ENCODE assay signal across 1 cellular context in the genomic region with DNA sequence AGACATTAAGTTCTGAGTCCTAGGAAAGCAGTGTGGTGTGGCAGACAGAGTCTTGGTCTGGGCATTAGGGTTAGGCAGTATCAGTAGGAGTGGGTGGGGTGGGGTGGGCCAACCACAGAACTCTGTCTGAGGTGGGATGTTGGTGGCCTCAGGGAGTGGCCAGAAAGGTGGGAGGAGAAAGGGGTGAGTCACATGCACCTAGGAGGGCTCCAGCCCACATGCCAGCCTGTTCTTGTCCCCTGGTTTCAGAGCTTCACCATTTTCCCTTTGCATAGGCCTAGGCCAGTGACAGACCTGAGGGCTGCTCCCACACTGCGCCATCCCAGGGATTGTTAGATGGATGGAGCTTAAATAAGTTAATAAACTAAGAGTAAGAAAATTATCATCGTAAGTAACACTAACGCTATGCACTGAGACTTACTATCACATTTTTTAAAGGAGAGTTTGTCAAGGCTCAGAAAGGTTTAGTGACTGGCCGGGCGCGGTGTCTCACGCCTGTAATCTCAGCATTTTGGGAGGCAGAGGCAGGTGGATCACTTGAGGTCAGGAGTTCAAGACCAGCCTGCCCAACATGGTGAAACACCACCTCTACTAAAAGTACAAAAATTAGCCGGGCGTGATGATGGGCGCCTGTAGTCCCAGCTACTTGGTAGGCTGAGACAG.
TF ChIP-seq lines count a peak whose summit lies in the region.

No MANE protein-coding gene starts in this region.

TF ChIP-seq in IMR-90, 13 proteins besides CTCF, POLR2A, EP300 and RAD21:
- TF ChIP-seq MXI1 (IDR thresholded peaks at IDR 0.05; ENCODE audit: borderline replicate concordance, low read depth, low read length) = no peak
- no peak for TF ChIP-seq CHD1 (IDR thresholded peaks at IDR 0.05; ENCODE audit: low read depth, low read length)
- no peak for TF ChIP-seq SMC3 (IDR thresholded peaks at IDR 0.05; ENCODE audit: low read depth, low read length)
- TF ChIP-seq, protein P1, sequence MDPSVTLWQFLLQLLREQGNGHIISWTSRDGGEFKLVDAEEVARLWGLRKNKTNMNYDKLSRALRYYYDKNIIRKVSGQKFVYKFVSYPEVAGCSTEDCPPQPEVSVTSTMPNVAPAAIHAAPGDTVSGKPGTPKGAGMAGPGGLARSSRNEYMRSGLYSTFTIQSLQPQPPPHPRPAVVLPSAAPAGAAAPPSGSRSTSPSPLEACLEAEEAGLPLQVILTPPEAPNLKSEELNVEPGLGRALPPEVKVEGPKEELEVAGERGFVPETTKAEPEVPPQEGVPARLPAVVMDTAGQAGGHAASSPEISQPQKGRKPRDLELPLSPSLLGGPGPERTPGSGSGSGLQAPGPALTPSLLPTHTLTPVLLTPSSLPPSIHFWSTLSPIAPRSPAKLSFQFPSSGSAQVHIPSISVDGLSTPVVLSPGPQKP (IDR thresholded peaks at IDR 0.05; ENCODE audit: borderline replicate concordance, low read depth, low read length) = no peak
- no peak for TF ChIP-seq BHLHE40 (IDR thresholded peaks at IDR 0.05; ENCODE audit: low read depth, low read length)
- TF ChIP-seq NFE2L2 (IDR thresholded peaks at IDR 0.05; ENCODE audit: low read depth, low read length) = no peak
- no peak for TF ChIP-seq MAFK (IDR thresholded peaks at IDR 0.05; ENCODE audit: low read depth, low read length)
- no peak for TF ChIP-seq CEBPB (IDR thresholded peaks at IDR 0.05; ENCODE audit: low read depth, low read length)
- TF ChIP-seq FOS (IDR thresholded peaks at IDR 0.05; ENCODE audit: low read depth, low read length) = no peak
- TF ChIP-seq RCOR1 (IDR thresholded peaks at IDR 0.05; ENCODE audit: insufficient replicate concordance, low read length) = no peak
- TF ChIP-seq RFX5 (IDR thresholded peaks at IDR 0.05; ENCODE audit: low read depth, low read length) = no peak
- TF ChIP-seq MAZ (IDR thresholded peaks at IDR 0.05; ENCODE audit: borderline replicate concordance, low read depth, low read length) = no peak
- TF ChIP-seq, protein P2, sequence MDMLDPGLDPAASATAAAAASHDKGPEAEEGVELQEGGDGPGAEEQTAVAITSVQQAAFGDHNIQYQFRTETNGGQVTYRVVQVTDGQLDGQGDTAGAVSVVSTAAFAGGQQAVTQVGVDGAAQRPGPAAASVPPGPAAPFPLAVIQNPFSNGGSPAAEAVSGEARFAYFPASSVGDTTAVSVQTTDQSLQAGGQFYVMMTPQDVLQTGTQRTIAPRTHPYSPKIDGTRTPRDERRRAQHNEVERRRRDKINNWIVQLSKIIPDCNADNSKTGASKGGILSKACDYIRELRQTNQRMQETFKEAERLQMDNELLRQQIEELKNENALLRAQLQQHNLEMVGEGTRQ (IDR thresholded peaks at IDR 0.05; ENCODE audit: low read depth, low read length) = no peak
